Comparison of ENCODE assay signal across 8 cellular contexts in the genomic region with DNA sequence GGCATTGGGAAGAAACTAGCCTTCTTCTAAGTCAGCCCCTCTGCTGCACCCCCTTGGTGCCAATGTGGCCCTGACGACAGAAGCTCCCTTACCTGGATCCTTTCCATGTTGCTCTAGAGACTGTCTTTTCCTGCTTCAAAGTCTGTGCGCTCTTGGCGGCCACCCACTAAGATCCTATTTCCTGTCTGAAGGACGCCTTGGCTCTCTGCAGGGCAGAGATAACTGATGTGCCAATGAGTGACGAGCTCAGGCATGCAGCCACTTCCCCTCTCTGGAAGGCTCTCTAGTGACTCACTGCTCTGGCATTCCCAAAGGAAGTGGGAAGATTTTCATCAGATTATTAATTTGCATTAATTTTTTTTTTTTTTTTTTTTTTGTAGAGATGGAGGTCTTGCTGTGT.
A peak's percentile ranks its signal among the peaks of the same experiment; 100 is the strongest.
DNase-seq lines count a peak whose midpoint lies in the region; ATAC-seq and TF ChIP-seq lines count a peak whose summit lies in the region.

No MANE protein-coding gene starts in this region.

- H3K27me3 ChIP-seq in hepatocyte (no peaks in the 10 kb centered on the region), stomach (no peaks in the 10 kb centered on the region)

- H3K4me3 ChIP-seq in hepatocyte (peak overlapping the region; percentile 10), stomach (peak overlapping the region in 1 of 4 donors; percentile 9)

- no peak for ATAC-seq in GM19328 (IDR thresholded peaks at IDR 0.05; ENCODE audit: unreplicated experiment)

- intact Hi-C loops in stomach (cut with DNase I; ENCODE audit: low total_unique reads) = no loop called here

- TF ChIP-seq CTCF in hepatocyte (IDR thresholded peaks at IDR 0.05; ENCODE audit: poor library complexity) (no peak), stomach (IDR thresholded peaks at IDR 0.05) (no peak)

- no peaks in the 10 kb centered on the region for H3K36me3 ChIP-seq in hepatocyte (replicated peaks; ENCODE audit: insufficient read depth, low read depth)
- H3K36me3 ChIP-seq in stomach = no peaks in the 10 kb centered on the region

- H3K4me1 ChIP-seq in hepatocyte (ENCODE audit: insufficient read depth) (peaks cover 8% of the 10 kb centered on the region), stomach (peaks cover 0 to 10% (median 0%) of the 10 kb centered on the region in 4 donors)

- no peaks in the 10 kb centered on the region for H3K9me3 ChIP-seq in hepatocyte (ENCODE audit: low read depth)
- no peaks in the 10 kb centered on the region for H3K9me3 ChIP-seq in stomach

- 20% methylated on average over 5 of the region's 5 CpGs for WGBS in hepatocyte (ENCODE audit: low lambda C conversion rate, missing lambda C conversion rate)
- WGBS in stomach, 5 donors = 15 to 40% (median 27%) methylated on average over 5 of the region's 5 CpGs

- peak overlapping the region; percentile 57 for H2AFZ ChIP-seq in hepatocyte

- TF ChIP-seq EP300 in stomach (IDR thresholded peaks at IDR 0.05) = no peak

- H3K27ac ChIP-seq in hepatocyte (peak overlapping the region; percentile 85), stomach (peak overlapping the region in 4 of 5 donors; percentile 39 to 58 (median 48))

- DNase-seq in HT-29 (ENCODE audit: low spot score) (peak; percentile 41), amniotic stem cell (lab: John Stamatoyannopoulos, UW) (peak; percentile 82), hepatocyte (ENCODE audit: low spot score) (peak; percentile 70), stomach (peak; percentile 40), NCI-H2107 treated with DMSO at 0.1 percent for 48 hours (lab: John Stamatoyannopoulos, UW; ENCODE audit: unreplicated experiment) (no peak), HuH-7 (ENCODE audit: low spot score) (no peak)
- DNase-seq in stimulated activated CD4-positive, alpha-beta T cell treated with anti-CD3 and anti-CD28 coated beads, Interleukin-1b, Interleukin-23, amount 100 ng/mL, for 48 hours = no peak

- no peaks in the 10 kb centered on the region for H4K20me1 ChIP-seq in hepatocyte (ENCODE audit: insufficient read depth, poor library complexity, severe bottlenecking)

- TF ChIP-seq POLR2A in stomach (IDR thresholded peaks at IDR 0.05) = no peak

- no peaks in the 10 kb centered on the region for H3K9me2 ChIP-seq in hepatocyte (replicated peaks; ENCODE audit: insufficient read depth)

- no peaks in the 10 kb centered on the region for H3K79me2 ChIP-seq in hepatocyte

- peak overlapping the region; percentile 78 for H3K4me2 ChIP-seq in hepatocyte

Comparison
In these comparisons a context has a peak if more than half of its experiments do, and no peak if none do; other contexts are left out.
1. DNase-seq: peak in HT-29 (single experiment), amniotic stem cell (single experiment), hepatocyte (single experiment) and stomach (single experiment); none in stimulated activated CD4-positive, alpha-beta T cell treated with anti-CD3 and anti-CD28 coated beads, Interleukin-1b, Interleukin-23, amount 100 ng/mL, for 48 hours (single experiment), NCI-H2107 treated with DMSO at 0.1 percent for 48 hours (single experiment) and HuH-7 (single experiment).